14 cellular contexts compared by ENCODE assay signal in genomic region chr11:79237676-79238075, GRCh38.
DNase-seq lines count a peak whose midpoint lies in the region; ATAC-seq, FAIRE-seq and TF ChIP-seq lines count a peak whose summit lies in the region.
"Had no signal": no experiment of that assay in that cellular context is flagged by ENCODE, and none has a peak within 500 bp of the region (broad histone marks: within the 10 kb centered on the region; RNA-seq: fewer than 3 reads in every experiment).

No MANE protein-coding gene starts in this region.

- no peaks in the 10 kb centered on the region for H3K9me3 Mint-ChIP-seq in Caco-2 (ENCODE audit: unreplicated experiment)
- H3K9me3 Mint-ChIP-seq in CD8-positive, alpha-beta T cell, result no peaks in the 10 kb centered on the region

- H3K36me3 ChIP-seq in bronchial epithelial cell (ENCODE audit: control insufficient read depth, insufficient read depth, low read length), result no peaks in the 10 kb centered on the region
- H3K36me3 ChIP-seq in left ventricle myocardium inferior, result no peaks in the 10 kb centered on the region
- no peaks in the 10 kb centered on the region for H3K36me3 ChIP-seq in Caco-2 (ENCODE audit: control insufficient read depth, insufficient read depth, low read length)
- H3K36me3 ChIP-seq in CD8-positive, alpha-beta T cell (ENCODE audit: insufficient read depth, low read length), result no peaks in the 10 kb centered on the region

- no peak overlapping the region for H3K4me3 Mint-ChIP-seq in Caco-2 (ENCODE audit: unreplicated experiment)
- no peak overlapping the region for H3K4me3 Mint-ChIP-seq in CD8-positive, alpha-beta T cell
- H3K4me3 Mint-ChIP-seq: CD4-positive, CD25-positive, alpha-beta regulatory T cell had no signal

- H3K27me3 ChIP-seq in bronchial epithelial cell (ENCODE audit: control insufficient read depth, insufficient read depth, low read length) (no peaks in the 10 kb centered on the region), left ventricle myocardium inferior (ENCODE audit: low read depth) (peaks cover 4% of the 10 kb centered on the region), Caco-2 (replicated peaks; ENCODE audit: control insufficient read depth, insufficient read depth, low read length) (no peaks in the 10 kb centered on the region)
- H3K27me3 ChIP-seq in CD8-positive, alpha-beta T cell (ENCODE audit: insufficient read depth, low read length), result no peaks in the 10 kb centered on the region
- H3K27me3 ChIP-seq: testis had no signal

- no peak for FAIRE-seq in bronchial epithelial cell (lab: Jason Lieb, UNC)
- FAIRE-seq: H54 had no signal

- peak overlapping the region; percentile 58 for H3K27ac ChIP-seq in left ventricle myocardium inferior (replicated peaks)
- no peak overlapping the region for H3K27ac ChIP-seq in CD8-positive, alpha-beta T cell (ENCODE audit: low read depth, low read length)

- no peak overlapping the region for H3K4me3 ChIP-seq in bronchial epithelial cell (ENCODE audit: low read depth, low read length)
- H3K4me3 ChIP-seq in left ventricle myocardium inferior, result no peak overlapping the region
- no peak overlapping the region for H3K4me3 ChIP-seq in skeletal muscle cell (ENCODE audit: low read depth, low read length)
- no peak overlapping the region for H3K4me3 ChIP-seq in Caco-2 (ENCODE audit: low read depth, low read length)
- H3K4me3 ChIP-seq in CD8-positive, alpha-beta T cell (ENCODE audit: low read depth, low read length), result no peak overlapping the region
- H3K4me3 ChIP-seq: testis had no signal

- BruUV-seq in Caco-2 (replicated peaks; lab: Mats Ljungman, UMichigan), result no TSS peak

- POLR2A ChIA-PET in Caco-2 (lab: Charles Lee), result no interaction called here
- POLR2A ChIA-PET in CD8-positive, alpha-beta T cell (lab: Charles Lee), result no interaction called here

- intact Hi-C loops in left ventricle myocardium inferior (cut with micrococcal nuclease) (no loop called here), Caco-2 (cut with micrococcal nuclease; ENCODE audit: unreplicated experiment) (no loop called here)
- intact Hi-C loops in CD8-positive, alpha-beta T cell (cut with DNase I, micrococcal nuclease), result no loop called here

- H3K4me1 Mint-ChIP-seq in Caco-2 (ENCODE audit: low read depth, unreplicated experiment), result no peaks in the 10 kb centered on the region
- no peaks in the 10 kb centered on the region for H3K4me1 Mint-ChIP-seq in CD8-positive, alpha-beta T cell (ENCODE audit: low read depth)
- H3K4me1 Mint-ChIP-seq: CD4-positive, CD25-positive, alpha-beta regulatory T cell had no signal

- H3K27ac Mint-ChIP-seq in Caco-2 (ENCODE audit: unreplicated experiment), result no peak overlapping the region
- H3K27ac Mint-ChIP-seq in CD8-positive, alpha-beta T cell, result no peak overlapping the region
- H3K27ac Mint-ChIP-seq: CD4-positive, CD25-positive, alpha-beta regulatory T cell had no signal

- peaks cover 21% of the 10 kb centered on the region for H3K4me1 ChIP-seq in left ventricle myocardium inferior
- H3K4me1 ChIP-seq in Caco-2, result no peaks in the 10 kb centered on the region
- no peaks in the 10 kb centered on the region for H3K4me1 ChIP-seq in CD8-positive, alpha-beta T cell (ENCODE audit: insufficient read depth, low read length)

- CTCF ChIA-PET in Caco-2 (lab: Charles Lee), result no interaction called here
- CTCF ChIA-PET in CD8-positive, alpha-beta T cell (lab: Charles Lee), result no interaction called here

- H3K9me3 ChIP-seq in left ventricle myocardium inferior (replicated peaks) (no peaks in the 10 kb centered on the region), Caco-2 (no peaks in the 10 kb centered on the region)
- H3K9me3 ChIP-seq in CD8-positive, alpha-beta T cell (ENCODE audit: low read length), result no peaks in the 10 kb centered on the region
- H3K9me3 ChIP-seq: testis had no signal

- ATAC-seq in CD8-positive, alpha-beta T cell, result no peak
- ATAC-seq in GM18873 (IDR thresholded peaks at IDR 0.05; ENCODE audit: low FRiP score, unreplicated experiment), result no peak

- TF ChIP-seq CTCF in bronchial epithelial cell (IDR thresholded peaks at IDR 0.05; ENCODE audit: insufficient read depth, low read length, severe bottlenecking) (no peak), left ventricle myocardium inferior (IDR thresholded peaks at IDR 0.05; ENCODE audit: borderline replicate concordance) (no peak), Caco-2 (IDR thresholded peaks at IDR 0.05; ENCODE audit: insufficient read depth in 1 of 2, low read depth in 1 of 2, low read length in 1 of 2, severe bottlenecking in 1 of 2, unreplicated experiment in 1 of 2) (no peak)
- TF ChIP-seq CTCF in CD8-positive, alpha-beta T cell (IDR thresholded peaks at IDR 0.05), result no peak

- H3K27me3 Mint-ChIP-seq in Caco-2 (ENCODE audit: insufficient read depth, unreplicated experiment), result peaks cover 4% of the 10 kb centered on the region
- H3K27me3 Mint-ChIP-seq in CD8-positive, alpha-beta T cell (ENCODE audit: low read depth), result peaks cover 2% of the 10 kb centered on the region

- peak; percentile 58 for DNase-seq in EL
- peak; percentile 42 for DNase-seq in bronchial epithelial cell (ENCODE audit: low read depth)
- no peak for DNase-seq in left ventricle myocardium inferior
- peak; percentile 82 for DNase-seq in skeletal muscle cell (ENCODE audit: low read depth)
- DNase-seq in Caco-2, result no peak
- DNase-seq in hepatic stellate cell (ENCODE audit: low spot score), result no peak
- DNase-seq in CD8-positive, alpha-beta T cell, result no peak
- DNase-seq: amniotic stem cell; CD4-positive, CD25-positive, alpha-beta regulatory T cell; NCI-H2081 treated with DMSO at 0.1 percent for 48 hours; T1000; testis had no signal

- H3K36me3 Mint-ChIP-seq in Caco-2 (ENCODE audit: insufficient read depth, unreplicated experiment), result no peaks in the 10 kb centered on the region
- no peaks in the 10 kb centered on the region for H3K36me3 Mint-ChIP-seq in CD8-positive, alpha-beta T cell
- H3K36me3 Mint-ChIP-seq: CD4-positive, CD25-positive, alpha-beta regulatory T cell had no signal

Comparison
In these comparisons a context has a peak if more than half of its experiments do, and no peak if none do; other contexts are left out.
1. DNase-seq: peak in EL (single experiment), bronchial epithelial cell (single experiment) and skeletal muscle cell (single experiment); none in left ventricle myocardium inferior (single experiment), Caco-2 (0 of 2), hepatic stellate cell (single experiment) and CD8-positive, alpha-beta T cell (0 of 7).